In genomic region chr5:38289457-38289856, GRCh38 we compare ENCODE assay signal across 27 cellular contexts. TPM values are rescaled to one million over a fixed set of nuclear protein-coding genes. Genes with fewer than 3 reads are reported as not detected.
DNase-seq lines count a peak whose midpoint lies in the region; ATAC-seq, FAIRE-seq and TF ChIP-seq lines count a peak whose summit lies in the region.
"Had no signal": no experiment of that assay in that cellular context is flagged by ENCODE, and none has a peak within 500 bp of the region (broad histone marks: within the 10 kb centered on the region; RNA-seq: fewer than 3 reads in every experiment).

No MANE protein-coding gene starts in this region.

- no peaks in the 10 kb centered on the region for H3K4me1 ChIP-seq in left ventricle myocardium inferior
- no peaks in the 10 kb centered on the region for H3K4me1 ChIP-seq in right atrium auricular region
- H3K4me1 ChIP-seq: A549; BLaER1 treated with 17β-estradiol and CSF1 and Interleukin-3, amounts not matched to agents 10 nM and 100 nM; Caco-2 had no signal

- FAIRE-seq in bronchial epithelial cell (lab: Jason Lieb, UNC), result peak; percentile 58
- FAIRE-seq: A549, GM12878, GM12892, GM19239 had no signal

- H3K36me3 Mint-ChIP-seq in stimulated activated effector memory CD8-positive, alpha-beta T cell treated with anti-CD3 and anti-CD28 coated beads, Interleukin-12 subunit alpha, Interleukin-12 subunit beta, amount 100 ng/mL, for 72 hours, result no peaks in the 10 kb centered on the region
- H3K36me3 Mint-ChIP-seq: CD8-positive, alpha-beta T cell had no signal

- intact Hi-C loops in left ventricle myocardium inferior (cut with micrococcal nuclease), result no loop called here

- H3K27ac ChIP-seq in left ventricle myocardium inferior (replicated peaks), result peak overlapping the region; percentile 32
- no peak overlapping the region for H3K27ac ChIP-seq in right atrium auricular region
- H3K27ac ChIP-seq: 22Rv1; A549; BLaER1 treated with 17β-estradiol and CSF1 and Interleukin-3, amounts not matched to agents 10 nM and 100 nM; C4-2B had no signal

- DNase-seq in left ventricle myocardium inferior (no peak), right atrium auricular region (ENCODE audit: low spot score) (no peak), bronchial epithelial cell (ENCODE audit: low read depth) (no peak)
- no peak for DNase-seq in stimulated activated effector memory CD8-positive, alpha-beta T cell treated with anti-CD3 and anti-CD28 coated beads, Interleukin-12 subunit alpha, Interleukin-12 subunit beta, amount 100 ng/mL, for 72 hours (ENCODE audit: low spot score in 2 of 2)
- DNase-seq: AML-193; Caco-2; Calu3; CD4-positive, alpha-beta T cell; CD8-positive, alpha-beta T cell; DMS 273 treated with DMSO at 0.1 percent for 48 hours; DMS153; DMS53; DMS79; DND-41; EL; GDM1 had no signal

- H3K4me3 ChIP-seq in left ventricle myocardium inferior (no peak overlapping the region), right atrium auricular region (no peak overlapping the region), bronchial epithelial cell (ENCODE audit: low read depth, low read length) (no peak overlapping the region)
- H3K4me3 ChIP-seq: A549; BLaER1 treated with 17β-estradiol and CSF1 and Interleukin-3, amounts not matched to agents 10 nM and 100 nM; GM12878 had no signal

- H3K9me3 Mint-ChIP-seq in stimulated activated effector memory CD8-positive, alpha-beta T cell treated with anti-CD3 and anti-CD28 coated beads, Interleukin-12 subunit alpha, Interleukin-12 subunit beta, amount 100 ng/mL, for 72 hours, result no peaks in the 10 kb centered on the region
- H3K9me3 Mint-ChIP-seq: CD4-positive, alpha-beta T cell; CD8-positive, alpha-beta T cell had no signal

- peak; percentile 13 for ATAC-seq in stimulated activated effector memory CD8-positive, alpha-beta T cell treated with anti-CD3 and anti-CD28 coated beads, Interleukin-12 subunit alpha, Interleukin-12 subunit beta, amount 100 ng/mL, for 72 hours
- ATAC-seq in GM18502 (IDR thresholded peaks at IDR 0.05; ENCODE audit: poor library complexity, unreplicated experiment) (no peak), GM19452 (IDR thresholded peaks at IDR 0.05; ENCODE audit: unreplicated experiment) (no peak)
- ATAC-seq: A549; CD8-positive, alpha-beta T cell; GM12878 had no signal

- H3K36me3 ChIP-seq in left ventricle myocardium inferior (no peaks in the 10 kb centered on the region), right atrium auricular region (no peaks in the 10 kb centered on the region), bronchial epithelial cell (ENCODE audit: control insufficient read depth, insufficient read depth, low read length) (no peaks in the 10 kb centered on the region)
- H3K36me3 ChIP-seq: BLaER1 treated with 17β-estradiol and CSF1 and Interleukin-3, amounts not matched to agents 10 nM and 100 nM had no signal

- H3K9me3 ChIP-seq in left ventricle myocardium inferior (replicated peaks) (no peaks in the 10 kb centered on the region), right atrium auricular region (no peaks in the 10 kb centered on the region)
- H3K9me3 ChIP-seq: A549; BLaER1 treated with 17β-estradiol and CSF1 and Interleukin-3, amounts not matched to agents 10 nM and 100 nM; Caco-2 had no signal

- H3K4me3 Mint-ChIP-seq in stimulated activated effector memory CD8-positive, alpha-beta T cell treated with anti-CD3 and anti-CD28 coated beads, Interleukin-12 subunit alpha, Interleukin-12 subunit beta, amount 100 ng/mL, for 72 hours, result no peak overlapping the region
- H3K4me3 Mint-ChIP-seq: B cell; CD4-positive, alpha-beta T cell; CD8-positive, alpha-beta T cell had no signal

- TF ChIP-seq CTCF in left ventricle myocardium inferior (IDR thresholded peaks at IDR 0.05; ENCODE audit: borderline replicate concordance) (no peak), right atrium auricular region (IDR thresholded peaks at IDR 0.05) (no peak), bronchial epithelial cell (IDR thresholded peaks at IDR 0.05; ENCODE audit: insufficient read depth, low read length, severe bottlenecking) (no peak)

- H3K27me3 ChIP-seq in left ventricle myocardium inferior (ENCODE audit: low read depth) (peaks cover 22% of the 10 kb centered on the region), right atrium auricular region (no peaks in the 10 kb centered on the region), bronchial epithelial cell (ENCODE audit: control insufficient read depth, insufficient read depth, low read length) (no peaks in the 10 kb centered on the region)
- H3K27me3 ChIP-seq: BLaER1 treated with 17β-estradiol and CSF1 and Interleukin-3, amounts not matched to agents 10 nM and 100 nM had no signal

- H3K4me1 Mint-ChIP-seq in stimulated activated effector memory CD8-positive, alpha-beta T cell treated with anti-CD3 and anti-CD28 coated beads, Interleukin-12 subunit alpha, Interleukin-12 subunit beta, amount 100 ng/mL, for 72 hours, result no peaks in the 10 kb centered on the region
- H3K4me1 Mint-ChIP-seq: B cell had no signal

- no peak overlapping the region for H3K27ac Mint-ChIP-seq in stimulated activated effector memory CD8-positive, alpha-beta T cell treated with anti-CD3 and anti-CD28 coated beads, Interleukin-12 subunit alpha, Interleukin-12 subunit beta, amount 100 ng/mL, for 72 hours
- H3K27ac Mint-ChIP-seq: B cell; CD4-positive, alpha-beta T cell; CD8-positive, alpha-beta T cell had no signal

RNA-seq across cellular contexts. Expression of gene EGFLAM, which starts 31.1 kb away (rescaled TPM):
- total RNA-seq in left ventricle myocardium inferior (8.9 TPM), right atrium auricular region (1 to 10 TPM; 2.2 to 8.8 TPM), bronchial epithelial cell (0.13 and 0.53 TPM in 2 replicates)
- total RNA-seq: B cell; Caco-2; Calu3; CD4-positive, alpha-beta T cell; CD8-positive, alpha-beta T cell; G401; GM12878 had no signal
